Comparison of ENCODE assay signal across 8 cellular contexts in genomic region chr7:104208421-104208780, GRCh38. TPM values are rescaled to one million over a fixed set of nuclear protein-coding genes. Genes with fewer than 3 reads are reported as not detected.
DNase-seq lines count a peak whose midpoint lies in the region; ATAC-seq and TF ChIP-seq lines count a peak whose summit lies in the region.

No MANE protein-coding gene starts in this region.

- peak overlapping the region; percentile 92 for H3K4me3 ChIP-seq in CD8-positive, alpha-beta memory T cell (ENCODE audit: low read length)
- H3K4me3 ChIP-seq in Panc1 (ENCODE audit: low read depth in 2 of 2, low read length in 2 of 2) (peak overlapping the region; percentile 68 to 90), epithelial cell of proximal tubule (ENCODE audit: low read depth, low read length) (peak overlapping the region; percentile 99), neutrophil (ENCODE audit: low read depth in 1 of 2, low read length in 1 of 2) (peak overlapping the region; percentile 74 to 82)

- in situ Hi-C loops in Panc1 (cut with HindIII; ENCODE audit: low pct_unique_long_range_greater_than_20kb, low sequenced_read_pairs): no loop called here

- intact Hi-C loops in Panc1 (cut with micrococcal nuclease; ENCODE audit: unreplicated experiment): no loop called here

- H3K36me3 ChIP-seq in CD8-positive, alpha-beta memory T cell (ENCODE audit: insufficient read depth, low read length): peaks cover 7% of the 10 kb centered on the region
- peaks cover 9% of the 10 kb centered on the region for H3K36me3 ChIP-seq in Panc1 (ENCODE audit: control insufficient read depth, insufficient read depth, low read length)
- peaks cover 2% of the 10 kb centered on the region for H3K36me3 ChIP-seq in neutrophil

- H3K27ac ChIP-seq in CD8-positive, alpha-beta memory T cell (ENCODE audit: low read depth, low read length): peak overlapping the region; percentile 87
- H3K27ac ChIP-seq in Panc1 (ENCODE audit: low read length) (peak overlapping the region; percentile 96), neutrophil (peak overlapping the region; percentile 28)

- H3K27me3 Mint-ChIP-seq in CD8-positive, alpha-beta memory T cell: peaks cover 12 to 28% of the 10 kb centered on the region in 2 donors

- H3K27ac Mint-ChIP-seq in CD8-positive, alpha-beta memory T cell: peak overlapping the region; percentile 90 to 99 (median 98)

- peaks cover 36 to 51% (median 48%) of the 10 kb centered on the region in 3 donors for H3K4me1 Mint-ChIP-seq in CD8-positive, alpha-beta memory T cell

- DNase-seq in CD8-positive, alpha-beta memory T cell: peak in 1 of 5 donors; percentile 4
- DNase-seq in Panc1 (ENCODE audit: low read depth, low spot score) (no peak), epithelial cell of proximal tubule (ENCODE audit: low read depth) (no peak), LoVo (ENCODE audit: low spot score) (no peak)

- peak overlapping the region; percentile 94 to 98 (median 95) for H3K4me3 Mint-ChIP-seq in CD8-positive, alpha-beta memory T cell

- POLR2A ChIA-PET in CD8-positive, alpha-beta memory T cell (lab: Charles Lee): no interaction called here
- POLR2A ChIA-PET in Panc1 (lab: Charles Lee): interaction anchor here (0.6 kb wide), 1 partner anchor 730 kb away, joined by 4 read pairs; no protein-coding TSS in a partner anchor

- ATAC-seq in Panc1 (no peak), HG03469 (IDR thresholded peaks at IDR 0.05; ENCODE audit: unreplicated experiment) (no peak), HG02970 (IDR thresholded peaks at IDR 0.05; ENCODE audit: low FRiP score, unreplicated experiment) (no peak), HG03442 (IDR thresholded peaks at IDR 0.05; ENCODE audit: unreplicated experiment) (no peak)

- no peaks in the 10 kb centered on the region for H3K9me3 ChIP-seq in CD8-positive, alpha-beta memory T cell (ENCODE audit: low read length)
- no peaks in the 10 kb centered on the region for H3K9me3 ChIP-seq in Panc1 (ENCODE audit: control insufficient read depth, insufficient read depth, low read depth, low read length)
- H3K9me3 ChIP-seq in neutrophil: no peaks in the 10 kb centered on the region

- TF ChIP-seq CTCF in Panc1 (IDR thresholded peaks at IDR 0.05) (no peak), epithelial cell of proximal tubule (conservative IDR thresholded peaks at IDR 0.05; ENCODE audit: low read depth, low read length) (no peak), neutrophil (IDR thresholded peaks at IDR 0.05) (no peak)

- H3K4me1 ChIP-seq in CD8-positive, alpha-beta memory T cell (ENCODE audit: insufficient read depth, low read length): peaks cover 18% of the 10 kb centered on the region
- peaks cover 11% of the 10 kb centered on the region for H3K4me1 ChIP-seq in Panc1 (ENCODE audit: control insufficient read depth, insufficient read depth, low read length)
- H3K4me1 ChIP-seq in neutrophil (ENCODE audit: control insufficient read depth in 1 of 2, insufficient read depth in 1 of 2, low read depth in 1 of 2, low read length in 1 of 2): peaks cover 16 to 17% of the 10 kb centered on the region in 2 experiments

- BruUV-seq in Panc1 (replicated peaks; lab: Mats Ljungman, UMichigan): TSS peak; percentile 99

- peaks cover 0 to 6% (median 0%) of the 10 kb centered on the region in 5 donors for H3K9me3 Mint-ChIP-seq in CD8-positive, alpha-beta memory T cell

- CTCF ChIA-PET in CD8-positive, alpha-beta memory T cell (lab: Charles Lee): no interaction called here
- CTCF ChIA-PET in Panc1 (lab: Charles Lee): no interaction called here

- no peaks in the 10 kb centered on the region for H3K27me3 ChIP-seq in CD8-positive, alpha-beta memory T cell (ENCODE audit: insufficient read depth, low read length, poor library complexity, severe bottlenecking)
- no peaks in the 10 kb centered on the region for H3K27me3 ChIP-seq in Panc1 (ENCODE audit: control insufficient read depth, insufficient read depth, low read length)
- H3K27me3 ChIP-seq in neutrophil: peaks cover 10% of the 10 kb centered on the region

- H3K36me3 Mint-ChIP-seq in CD8-positive, alpha-beta memory T cell: peaks cover 0 to 20% (median 4%) of the 10 kb centered on the region in 3 donors

RNA-seq across cellular contexts. Expression of gene ORC5, which starts 0.6 kb away (rescaled TPM):
- 10 to 100 TPM; 32.4 to 37.3 TPM for total RNA-seq in CD8-positive, alpha-beta memory T cell
- 21.2 TPM for polyA plus RNA-seq in CD8-positive, alpha-beta memory T cell
- total RNA-seq in Panc1 (2021; ENCODE audit: unreplicated experiment) (24.6 TPM), epithelial cell of proximal tubule (17.0 and 59.5 TPM in 2 replicates)
- 15.0 TPM for polyA plus RNA-seq in Panc1 (2012; ENCODE audit: insufficient read length)

Comparison
In these comparisons a context has a peak if more than half of its experiments do, and no peak if none do; other contexts are left out.
1. H3K27ac ChIP-seq: peak in every context shown above with its lines; median percentile 96 in Panc1; 87 in CD8-positive, alpha-beta memory T cell; 28 in neutrophil.